ENCODE assay signal across 8 cellular contexts in the genomic region with DNA sequence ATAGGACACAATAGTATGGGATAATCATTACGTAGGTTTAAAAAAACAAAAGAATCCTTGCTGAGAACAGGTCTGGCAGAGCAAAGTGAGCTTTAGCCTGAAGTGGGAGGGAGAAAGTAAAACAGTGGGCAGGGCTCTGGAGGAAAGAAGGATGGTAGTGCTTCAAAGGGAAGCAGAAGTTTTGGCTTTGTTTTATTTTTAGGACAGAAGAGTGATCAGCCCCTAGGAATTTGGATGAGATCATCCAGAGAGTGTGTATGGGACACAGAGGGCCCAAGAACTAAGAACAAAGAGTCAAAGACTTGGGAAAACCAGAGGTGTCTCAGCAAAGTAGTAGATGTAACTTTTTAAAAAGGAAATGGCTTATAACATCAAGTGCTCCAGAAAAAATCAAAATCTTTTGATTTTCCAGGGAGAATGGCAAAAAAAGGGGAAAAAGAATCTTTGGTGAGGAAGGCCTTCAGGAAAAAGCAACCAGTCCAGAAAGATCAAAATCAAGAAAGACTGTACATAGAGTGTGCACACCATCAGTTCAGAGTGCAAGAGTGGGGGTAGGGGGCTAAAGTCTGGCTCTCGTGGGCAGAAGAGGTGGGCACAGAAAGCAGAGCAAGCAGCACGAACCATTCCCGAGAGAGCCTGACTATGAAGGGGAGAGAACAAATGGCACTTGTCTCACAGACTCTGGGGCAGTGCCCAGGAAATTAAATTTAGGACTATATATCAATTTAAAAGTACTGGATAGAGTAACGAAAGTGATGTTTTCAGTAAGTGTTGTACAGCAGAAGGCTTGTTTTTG. TPM values are rescaled to one million over a fixed set of nuclear protein-coding genes. Genes with fewer than 3 reads are reported as not detected.
DNase-seq lines count a peak whose midpoint lies in the region; ATAC-seq and TF ChIP-seq lines count a peak whose summit lies in the region.

No MANE protein-coding gene starts in this region.

- peaks cover 10% of the 10 kb centered on the region for H3K36me3 Mint-ChIP-seq in stimulated activated effector memory CD8-positive, alpha-beta T cell treated with anti-CD3 and anti-CD28 coated beads, Interleukin-12 subunit alpha, Interleukin-12 subunit beta, amount 100 ng/mL, for 72 hours

- no peaks in the 10 kb centered on the region for H3K9me3 Mint-ChIP-seq in stimulated activated effector memory CD8-positive, alpha-beta T cell treated with anti-CD3 and anti-CD28 coated beads, Interleukin-12 subunit alpha, Interleukin-12 subunit beta, amount 100 ng/mL, for 72 hours

- no peak for TF ChIP-seq CTCF in HFF-Myc (IDR thresholded peaks at IDR 0.05; ENCODE audit: low read depth, low read length, missing control alignments)
- no peak for TF ChIP-seq CTCF in astrocyte of the spinal cord (IDR thresholded peaks at IDR 0.05; ENCODE audit: low read depth, low read length)

- in situ Hi-C loops in astrocyte of the spinal cord (cut with HindIII; ENCODE audit: low sequenced_read_pairs), result no loop called here

- H3K27ac Mint-ChIP-seq in stimulated activated effector memory CD8-positive, alpha-beta T cell treated with anti-CD3 and anti-CD28 coated beads, Interleukin-12 subunit alpha, Interleukin-12 subunit beta, amount 100 ng/mL, for 72 hours, result peak overlapping the region; percentile 46

- no peak overlapping the region for H3K4me3 ChIP-seq in HFF-Myc (replicated peaks; ENCODE audit: low read depth, low read length)
- H3K4me3 ChIP-seq in astrocyte of the spinal cord (ENCODE audit: low read depth, low read length), result no peak overlapping the region

- no peak overlapping the region for H3K4me3 Mint-ChIP-seq in stimulated activated effector memory CD8-positive, alpha-beta T cell treated with anti-CD3 and anti-CD28 coated beads, Interleukin-12 subunit alpha, Interleukin-12 subunit beta, amount 100 ng/mL, for 72 hours

- DNase-seq in HFF-Myc (ENCODE audit: extremely low read depth, low read depth), result peak; percentile 69
- peak; percentile 91 for DNase-seq in astrocyte of the spinal cord (ENCODE audit: low read depth, low spot score)
- DNase-seq in iPS-NIHi11 (ENCODE audit: low spot score), result peak; percentile 30
- DNase-seq in stimulated activated effector memory CD8-positive, alpha-beta T cell treated with anti-CD3 and anti-CD28 coated beads, Interleukin-12 subunit alpha, Interleukin-12 subunit beta, amount 100 ng/mL, for 72 hours (ENCODE audit: low spot score in 2 of 2), result no peak
- DNase-seq in ureter (ENCODE audit: low spot score), result no peak
- DNase-seq in stimulated activated CD4-positive, alpha-beta T cell treated with anti-CD3 and anti-CD28 coated beads, Interleukin-4, amount 100 ng/mL, for 4 hours, result no peak

- ATAC-seq in stimulated activated effector memory CD8-positive, alpha-beta T cell treated with anti-CD3 and anti-CD28 coated beads, Interleukin-12 subunit alpha, Interleukin-12 subunit beta, amount 100 ng/mL, for 72 hours, result no peak
- ATAC-seq in GM18868 (IDR thresholded peaks at IDR 0.05; ENCODE audit: unreplicated experiment) (no peak), GM19324 (IDR thresholded peaks at IDR 0.05; ENCODE audit: low FRiP score, unreplicated experiment) (no peak)

- peaks cover 59% of the 10 kb centered on the region for H3K4me1 Mint-ChIP-seq in stimulated activated effector memory CD8-positive, alpha-beta T cell treated with anti-CD3 and anti-CD28 coated beads, Interleukin-12 subunit alpha, Interleukin-12 subunit beta, amount 100 ng/mL, for 72 hours

RNA-seq across cellular contexts. Expression of a gene that starts 30.1 kb away (rescaled TPM):
- 136 TPM for total RNA-seq in ureter

Comparison
In these comparisons a context has a peak if more than half of its experiments do, and no peak if none do; other contexts are left out.
1. DNase-seq: peak in HFF-Myc (single experiment), astrocyte of the spinal cord (single experiment) and iPS-NIHi11 (single experiment); none in stimulated activated effector memory CD8-positive, alpha-beta T cell treated with anti-CD3 and anti-CD28 coated beads, Interleukin-12 subunit alpha, Interleukin-12 subunit beta, amount 100 ng/mL, for 72 hours (0 of 2), ureter (single experiment) and stimulated activated CD4-positive, alpha-beta T cell treated with anti-CD3 and anti-CD28 coated beads, Interleukin-4, amount 100 ng/mL, for 4 hours (0 of 2).